In genomic region chrX:123422875-123423274, GRCh38 we compare ENCODE assay signal across 8 cellular contexts.
DNase-seq lines count a peak whose midpoint lies in the region; ATAC-seq and TF ChIP-seq lines count a peak whose summit lies in the region.

No MANE protein-coding gene starts in this region.

- intact Hi-C loops in heart right ventricle (cut with DNase I) (loop anchor here in 1 of 10 donors (10.0 kb wide), 1 partner anchor 238 kb away; the partner anchor contains the start of gene GRIA3), left cardiac atrium (cut with DNase I) (loop anchor here in 1 of 2 donors (5.0 kb wide), 1 partner anchor 251 kb away; no protein-coding TSS in a partner anchor), PC-3 (cut with micrococcal nuclease) (loop anchor here (2.0 to 5.0 kb wide), 2 partner anchors 91 to 144 kb away; no protein-coding TSS in a partner anchor), testis (cut with DNase I; ENCODE audit: low total_unique reads) (no loop called here)

- TF ChIP-seq POLR2A in testis (IDR thresholded peaks at IDR 0.05) = no peak

- POLR2A ChIA-PET in PC-3 (lab: Charles Lee; ENCODE audit: unreplicated experiment) = no interaction called here

- no peaks in the 10 kb centered on the region for H4K20me1 ChIP-seq in PC-3 (ENCODE audit: low read length)

- H2AFZ ChIP-seq in PC-3 (ENCODE audit: low read length) = no peak overlapping the region

- BruUV-seq in PC-3 (replicated peaks; lab: Mats Ljungman, UMichigan) = no TSS peak

- H3K4me1 ChIP-seq in heart right ventricle (no peaks in the 10 kb centered on the region), PC-3 (ENCODE audit: insufficient read depth, low read length) (peaks cover 25% of the 10 kb centered on the region), testis (no peaks in the 10 kb centered on the region)

- H3K9me3 ChIP-seq in heart right ventricle = no peaks in the 10 kb centered on the region
- no peaks in the 10 kb centered on the region for H3K9me3 ChIP-seq in PC-3 (ENCODE audit: low read length)
- no peaks in the 10 kb centered on the region for H3K9me3 ChIP-seq in testis

- H3K4me2 ChIP-seq in PC-3 (ENCODE audit: low read length) = no peak overlapping the region

- H3K27ac ChIP-seq in heart right ventricle (no peak overlapping the region), PC-3 (ENCODE audit: low read length) (no peak overlapping the region), testis (no peak overlapping the region)

- no peak overlapping the region for H3K4me3 ChIP-seq in heart right ventricle
- H3K4me3 ChIP-seq in PC-3 (ENCODE audit: low read length) = no peak overlapping the region
- no peak overlapping the region for H3K4me3 ChIP-seq in fibroblast of pulmonary artery (replicated peaks; ENCODE audit: low read depth, low read length)
- no peak overlapping the region for H3K4me3 ChIP-seq in testis

- H3K27me3 ChIP-seq in heart right ventricle (no peaks in the 10 kb centered on the region), PC-3 (ENCODE audit: low read length) (no peaks in the 10 kb centered on the region), testis (no peaks in the 10 kb centered on the region)

- CTCF ChIA-PET in PC-3 (lab: Charles Lee) = no interaction called here

- 10 to 24% methylated on average over 1 of the region's 1 CpG for WGBS in heart right ventricle, 2 donors
- 21 to 35% methylated on average over 1 of the region's 1 CpG for WGBS in testis, 2 donors

- no peak for ATAC-seq in heart right ventricle
- no peak for ATAC-seq in left cardiac atrium
- ATAC-seq in PC-3 = 0 out of 2 replicates have a peak, but pooled peaks have one; percentile 28
- no peak for ATAC-seq in GM21447 (IDR thresholded peaks at IDR 0.05; ENCODE audit: unreplicated experiment)

- DNase-seq in heart right ventricle (peak in 1 of 2 donors; percentile 4), left cardiac atrium (no peak), PC-3 (peak; percentile 53), fibroblast of pulmonary artery (ENCODE audit: low read depth) (peak; percentile 51), testis (peak; percentile 16), germinal center (ENCODE audit: low spot score) (no peak), foreskin melanocyte (no peak)

- H3K9me2 ChIP-seq in PC-3 (replicated peaks; ENCODE audit: low read length) = no peaks in the 10 kb centered on the region

- no peaks in the 10 kb centered on the region for H3K79me2 ChIP-seq in PC-3 (ENCODE audit: low read length)

- no peaks in the 10 kb centered on the region for H3F3A ChIP-seq in PC-3 (ENCODE audit: low read length, unreplicated experiment)

- no peak overlapping the region for H3K9ac ChIP-seq in PC-3 (ENCODE audit: low read length)

- peak; percentile 9 to 65 (median 55) for TF ChIP-seq CTCF in heart right ventricle (IDR thresholded peaks at IDR 0.05)
- peak; percentile 82 for TF ChIP-seq CTCF in PC-3 (conservative IDR thresholded peaks at IDR 0.05; ENCODE audit: low read depth, low read length)
- TF ChIP-seq CTCF in fibroblast of pulmonary artery (IDR thresholded peaks at IDR 0.05; ENCODE audit: low read length, missing control alignments) = peak; percentile 70
- TF ChIP-seq CTCF in testis (IDR thresholded peaks at IDR 0.05) = peak in 2 of 3 experiments; percentile 34 to 40

- H3K36me3 ChIP-seq in heart right ventricle = no peaks in the 10 kb centered on the region
- no peaks in the 10 kb centered on the region for H3K36me3 ChIP-seq in PC-3 (ENCODE audit: low read depth, low read length)
- H3K36me3 ChIP-seq in testis (ENCODE audit: low read depth, missing control alignments) = no peaks in the 10 kb centered on the region

Comparison
In these comparisons a context has a peak if more than half of its experiments do, and no peak if none do; other contexts are left out.
1. DNase-seq: peak in PC-3 (single experiment), fibroblast of pulmonary artery (single experiment) and testis (single experiment); none in left cardiac atrium (single experiment), germinal center (single experiment) and foreskin melanocyte (single experiment).
2. Peak in every context shown above with its lines, with median percentiles within 50 percentile points of each other: CTCF ChIP-seq.